In genomic region chr3:143644370-143645089, GRCh38 we compare ENCODE assay signal across 8 cellular contexts.
DNase-seq lines count a peak whose midpoint lies in the region; ATAC-seq, FAIRE-seq and TF ChIP-seq lines count a peak whose summit lies in the region.

No MANE protein-coding gene starts in this region.

- intact Hi-C loops in endothelial cell of umbilical vein (cut with micrococcal nuclease), result loop anchor here (1.0 to 10.0 kb wide), 6 partner anchors 30 to 580 kb away; no protein-coding TSS in a partner anchor

- no peak for TF ChIP-seq POLR2A in endothelial cell of umbilical vein (IDR thresholded peaks at IDR 0.05; ENCODE audit: low read depth, low read length)

- H3K4me3 ChIP-seq in AG04449 (ENCODE audit: low read depth, low read length) (no peak overlapping the region), RWPE2 (ENCODE audit: severe bottlenecking) (no peak overlapping the region), endothelial cell of umbilical vein (replicated peaks in 1 of 3; ENCODE audit: insufficient read depth in 1 of 3, low read depth in 1 of 3, low read length in 3 of 3) (no peak overlapping the region)

- DNase-seq in AG04449 (ENCODE audit: low read depth, low spot score) (peak; percentile 26), GM10248 (ENCODE audit: extremely low spot score) (peak; percentile 42), LHCN-M2 (ENCODE audit: low read depth) (peak; percentile 87), RWPE2 (ENCODE audit: low spot score) (no peak), endothelial cell of umbilical vein (ENCODE audit: low read depth, low spot score) (peak; percentile 87), midbrain (lab: John Stamatoyannopoulos, UW) (peak; percentile 55)
- DNase-seq in activated effector memory CD4-positive, alpha-beta T cell treated with anti-CD3 and anti-CD28 coated beads, Interleukin-2, amount 50 U/mL, for 16 hours, result no peak
- no peak for DNase-seq in effector CD8-positive, alpha-beta T cell (lab: John Stamatoyannopoulos, UW)

- CTCF ChIA-PET in AG04449 (lab: Yijun Ruan, JAX), result interaction anchor here (0.6 to 6.1 kb wide), 14 partner anchors 13 to 615 kb away, joined by 3 to 37 read pairs (median 4); partner anchors contain the start of gene CHST2
- CTCF ChIA-PET in GM10248 (lab: Yijun Ruan, JAX), result interaction anchor here (0.8 to 4.2 kb wide), 14 partner anchors 9 to 214 kb away, joined by 3 to 26 read pairs (median 4); no protein-coding TSS in a partner anchor
- CTCF ChIA-PET in endothelial cell of umbilical vein (lab: Charles Lee), result interaction anchor here (0.6 to 6.3 kb wide), 33 partner anchors 11 to 642 kb away, joined by 3 to 62 read pairs (median 4); partner anchors contain the start of gene CHST2

- no peak overlapping the region for H3K4me2 ChIP-seq in endothelial cell of umbilical vein (ENCODE audit: insufficient read depth, low read length)

- peak; percentile 89 for ATAC-seq in RWPE2 (ENCODE audit: low read depth)

- POLR2A ChIA-PET in AG04449 (lab: Yijun Ruan, JAX) (no interaction called here), GM10248 (lab: Yijun Ruan, JAX) (no interaction called here), endothelial cell of umbilical vein (lab: Charles Lee) (no interaction called here)

- H3K9ac ChIP-seq in endothelial cell of umbilical vein (replicated peaks; ENCODE audit: extremely low read depth, insufficient read depth, low read length), result no peak overlapping the region

- no peaks in the 10 kb centered on the region for H3K9me3 ChIP-seq in RWPE2 (ENCODE audit: severe bottlenecking)
- H3K9me3 ChIP-seq in endothelial cell of umbilical vein (replicated peaks; ENCODE audit: control insufficient read depth, insufficient read depth, low read length), result no peaks in the 10 kb centered on the region

- peak; percentile 63 for TF ChIP-seq CTCF in AG04449 (IDR thresholded peaks at IDR 0.05; ENCODE audit: insufficient read depth, low read length, missing control alignments)
- TF ChIP-seq CTCF in GM10248 (IDR thresholded peaks at IDR 0.05; ENCODE audit: control extremely low read depth, extremely low read depth, low read depth, missing control alignments), result peak; percentile 39
- peak; percentile 81 for TF ChIP-seq CTCF in RWPE2 (IDR thresholded peaks at IDR 0.05; ENCODE audit: poor library complexity, severe bottlenecking)
- peak; percentile 55 to 60 for TF ChIP-seq CTCF in endothelial cell of umbilical vein (IDR thresholded peaks at IDR 0.05; ENCODE audit: extremely low read depth in 1 of 2, insufficient read depth in 1 of 2, low read depth in 1 of 2, low read length in 2 of 2)

- peak; percentile 87 for FAIRE-seq in endothelial cell of umbilical vein (lab: Jason Lieb, UNC)

- no peaks in the 10 kb centered on the region for H4K20me1 ChIP-seq in endothelial cell of umbilical vein (replicated peaks; ENCODE audit: control insufficient read depth, extremely low read depth, insufficient read depth, low read length)

- H3K4me1 ChIP-seq in RWPE2 (ENCODE audit: insufficient read depth, poor library complexity, severe bottlenecking), result no peaks in the 10 kb centered on the region
- peaks cover 11% of the 10 kb centered on the region for H3K4me1 ChIP-seq in endothelial cell of umbilical vein (ENCODE audit: control insufficient read depth, extremely low read depth, insufficient read depth, low read length)

- no TSS peak for BruUV-seq in endothelial cell of umbilical vein (replicated peaks; lab: Mats Ljungman, UMichigan)

- H3K36me3 ChIP-seq in RWPE2 (ENCODE audit: low read depth), result no peaks in the 10 kb centered on the region
- H3K36me3 ChIP-seq in endothelial cell of umbilical vein (ENCODE audit: control insufficient read depth in 2 of 2, extremely low read depth in 1 of 2, insufficient read depth in 2 of 2, low read length in 2 of 2), result no peaks in the 10 kb centered on the region

- H3K79me2 ChIP-seq in endothelial cell of umbilical vein (ENCODE audit: control insufficient read depth, insufficient read depth, low read length), result no peaks in the 10 kb centered on the region

- peak overlapping the region; percentile 86 for H2AFZ ChIP-seq in endothelial cell of umbilical vein (ENCODE audit: low read depth, low read length)

- H3K27ac ChIP-seq in RWPE2 (ENCODE audit: poor library complexity, severe bottlenecking) (no peak overlapping the region), endothelial cell of umbilical vein (ENCODE audit: insufficient read depth, low read depth, low read length) (no peak overlapping the region)

- dilution Hi-C loops in endothelial cell of umbilical vein (cut with MboI; ENCODE audit: extremely low pct_ligation_motif_present, low sequenced_read_pairs), result no loop called here

- no peaks in the 10 kb centered on the region for H3K27me3 ChIP-seq in RWPE2 (ENCODE audit: insufficient read depth, poor library complexity, severe bottlenecking)
- no peaks in the 10 kb centered on the region for H3K27me3 ChIP-seq in endothelial cell of umbilical vein (ENCODE audit: control insufficient read depth in 2 of 2, insufficient read depth in 2 of 2, low read length in 2 of 2)

- H3K9me1 ChIP-seq in endothelial cell of umbilical vein (replicated peaks; ENCODE audit: control insufficient read depth, extremely low read depth, insufficient read depth, low read length), result no peaks in the 10 kb centered on the region

TF ChIP-seq in endothelial cell of umbilical vein, 7 proteins besides CTCF, POLR2A, EP300 and RAD21:
- TF ChIP-seq EZH2 (IDR thresholded peaks at IDR 0.05; ENCODE audit: borderline replicate concordance, low read depth, low read length, severe bottlenecking), result no peak
- no peak for TF ChIP-seq MYC (IDR thresholded peaks at IDR 0.05; ENCODE audit: low read depth, low read length)
- no peak for TF ChIP-seq POLR2AphosphoS5 (IDR thresholded peaks at IDR 0.05; ENCODE audit: insufficient read depth, low read depth, low read length)
- TF ChIP-seq FOS (IDR thresholded peaks at IDR 0.05; ENCODE audit: borderline replicate concordance, insufficient read depth, low read length), result no peak
- no peak for TF ChIP-seq MAX (IDR thresholded peaks at IDR 0.05; ENCODE audit: insufficient read depth, insufficient read length)
- no peak for TF ChIP-seq JUN (IDR thresholded peaks at IDR 0.05; ENCODE audit: borderline replicate concordance, insufficient read depth, insufficient read length, low read depth)
- TF ChIP-seq GATA2 (IDR thresholded peaks at IDR 0.05; ENCODE audit: insufficient read depth, insufficient read length, low read depth, low read length), result no peak

Comparison
In these comparisons a context has a peak if more than half of its experiments do, and no peak if none do; other contexts are left out.
1. DNase-seq: peak in AG04449 (single experiment), GM10248 (single experiment), LHCN-M2 (single experiment), endothelial cell of umbilical vein (single experiment) and midbrain (single experiment); none in RWPE2 (single experiment), activated effector memory CD4-positive, alpha-beta T cell treated with anti-CD3 and anti-CD28 coated beads, Interleukin-2, amount 50 U/mL, for 16 hours (single experiment) and effector CD8-positive, alpha-beta T cell (single experiment).
2. Peak in every context shown above with its lines, with median percentiles within 50 percentile points of each other: CTCF ChIP-seq.